In the genomic region with DNA sequence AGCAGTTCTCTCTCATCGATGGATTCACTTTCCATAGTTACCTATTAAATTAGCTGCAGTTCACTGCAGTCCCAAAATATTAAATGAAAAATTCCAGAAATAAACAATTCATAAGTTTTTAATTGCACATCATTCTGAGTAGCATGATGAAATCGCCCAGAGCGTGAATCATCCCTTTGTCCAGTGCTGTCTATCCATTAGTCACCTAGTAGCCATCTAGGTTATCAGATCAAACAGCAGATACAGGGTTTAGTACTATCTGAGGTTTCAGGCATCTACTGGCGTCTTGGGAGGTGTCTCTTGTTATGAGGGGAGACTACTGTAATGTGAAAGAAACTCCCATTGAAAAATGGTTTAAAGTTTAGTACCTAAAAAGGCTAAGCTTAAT, we compare ENCODE assay signal across 2 cellular contexts.
TF ChIP-seq lines count a peak whose summit lies in the region.

No MANE protein-coding gene starts in this region.

TF ChIP-seq in endothelial cell of umbilical vein, 7 proteins besides CTCF, POLR2A, EP300 and RAD21 (continued from another document):
- no peak for TF ChIP-seq EZH2 (IDR thresholded peaks at IDR 0.05; ENCODE audit: borderline replicate concordance, low read depth, low read length, severe bottlenecking)

TF ChIP-seq in GM23338, 12 proteins besides CTCF, POLR2A, EP300 and RAD21 (continued from another document):
- TF ChIP-seq REST (IDR thresholded peaks at IDR 0.05; ENCODE audit: unreplicated experiment) (no peak), EZH2 (IDR thresholded peaks at IDR 0.05; ENCODE audit: low read depth, unreplicated experiment) (no peak), ZNF114 (CRISPR knock-in tag; IDR thresholded peaks at IDR 0.05) (no peak), ETS1 (IDR thresholded peaks at IDR 0.05) (no peak), EZH2phosphoT487 (IDR thresholded peaks at IDR 0.05; ENCODE audit: unreplicated experiment) (no peak), JUNB (IDR thresholded peaks at IDR 0.05; ENCODE audit: unreplicated experiment) (no peak), POLR2AphosphoS5 (IDR thresholded peaks at IDR 0.05; ENCODE audit: low read depth) (no peak), ZNF331 (CRISPR knock-in tag; IDR thresholded peaks at IDR 0.05; ENCODE audit: low read depth) (no peak), CREB1 (CRISPR knock-in tag; IDR thresholded peaks at IDR 0.05; ENCODE audit: low read depth) (no peak)
- TF ChIP-seq, protein P1, sequence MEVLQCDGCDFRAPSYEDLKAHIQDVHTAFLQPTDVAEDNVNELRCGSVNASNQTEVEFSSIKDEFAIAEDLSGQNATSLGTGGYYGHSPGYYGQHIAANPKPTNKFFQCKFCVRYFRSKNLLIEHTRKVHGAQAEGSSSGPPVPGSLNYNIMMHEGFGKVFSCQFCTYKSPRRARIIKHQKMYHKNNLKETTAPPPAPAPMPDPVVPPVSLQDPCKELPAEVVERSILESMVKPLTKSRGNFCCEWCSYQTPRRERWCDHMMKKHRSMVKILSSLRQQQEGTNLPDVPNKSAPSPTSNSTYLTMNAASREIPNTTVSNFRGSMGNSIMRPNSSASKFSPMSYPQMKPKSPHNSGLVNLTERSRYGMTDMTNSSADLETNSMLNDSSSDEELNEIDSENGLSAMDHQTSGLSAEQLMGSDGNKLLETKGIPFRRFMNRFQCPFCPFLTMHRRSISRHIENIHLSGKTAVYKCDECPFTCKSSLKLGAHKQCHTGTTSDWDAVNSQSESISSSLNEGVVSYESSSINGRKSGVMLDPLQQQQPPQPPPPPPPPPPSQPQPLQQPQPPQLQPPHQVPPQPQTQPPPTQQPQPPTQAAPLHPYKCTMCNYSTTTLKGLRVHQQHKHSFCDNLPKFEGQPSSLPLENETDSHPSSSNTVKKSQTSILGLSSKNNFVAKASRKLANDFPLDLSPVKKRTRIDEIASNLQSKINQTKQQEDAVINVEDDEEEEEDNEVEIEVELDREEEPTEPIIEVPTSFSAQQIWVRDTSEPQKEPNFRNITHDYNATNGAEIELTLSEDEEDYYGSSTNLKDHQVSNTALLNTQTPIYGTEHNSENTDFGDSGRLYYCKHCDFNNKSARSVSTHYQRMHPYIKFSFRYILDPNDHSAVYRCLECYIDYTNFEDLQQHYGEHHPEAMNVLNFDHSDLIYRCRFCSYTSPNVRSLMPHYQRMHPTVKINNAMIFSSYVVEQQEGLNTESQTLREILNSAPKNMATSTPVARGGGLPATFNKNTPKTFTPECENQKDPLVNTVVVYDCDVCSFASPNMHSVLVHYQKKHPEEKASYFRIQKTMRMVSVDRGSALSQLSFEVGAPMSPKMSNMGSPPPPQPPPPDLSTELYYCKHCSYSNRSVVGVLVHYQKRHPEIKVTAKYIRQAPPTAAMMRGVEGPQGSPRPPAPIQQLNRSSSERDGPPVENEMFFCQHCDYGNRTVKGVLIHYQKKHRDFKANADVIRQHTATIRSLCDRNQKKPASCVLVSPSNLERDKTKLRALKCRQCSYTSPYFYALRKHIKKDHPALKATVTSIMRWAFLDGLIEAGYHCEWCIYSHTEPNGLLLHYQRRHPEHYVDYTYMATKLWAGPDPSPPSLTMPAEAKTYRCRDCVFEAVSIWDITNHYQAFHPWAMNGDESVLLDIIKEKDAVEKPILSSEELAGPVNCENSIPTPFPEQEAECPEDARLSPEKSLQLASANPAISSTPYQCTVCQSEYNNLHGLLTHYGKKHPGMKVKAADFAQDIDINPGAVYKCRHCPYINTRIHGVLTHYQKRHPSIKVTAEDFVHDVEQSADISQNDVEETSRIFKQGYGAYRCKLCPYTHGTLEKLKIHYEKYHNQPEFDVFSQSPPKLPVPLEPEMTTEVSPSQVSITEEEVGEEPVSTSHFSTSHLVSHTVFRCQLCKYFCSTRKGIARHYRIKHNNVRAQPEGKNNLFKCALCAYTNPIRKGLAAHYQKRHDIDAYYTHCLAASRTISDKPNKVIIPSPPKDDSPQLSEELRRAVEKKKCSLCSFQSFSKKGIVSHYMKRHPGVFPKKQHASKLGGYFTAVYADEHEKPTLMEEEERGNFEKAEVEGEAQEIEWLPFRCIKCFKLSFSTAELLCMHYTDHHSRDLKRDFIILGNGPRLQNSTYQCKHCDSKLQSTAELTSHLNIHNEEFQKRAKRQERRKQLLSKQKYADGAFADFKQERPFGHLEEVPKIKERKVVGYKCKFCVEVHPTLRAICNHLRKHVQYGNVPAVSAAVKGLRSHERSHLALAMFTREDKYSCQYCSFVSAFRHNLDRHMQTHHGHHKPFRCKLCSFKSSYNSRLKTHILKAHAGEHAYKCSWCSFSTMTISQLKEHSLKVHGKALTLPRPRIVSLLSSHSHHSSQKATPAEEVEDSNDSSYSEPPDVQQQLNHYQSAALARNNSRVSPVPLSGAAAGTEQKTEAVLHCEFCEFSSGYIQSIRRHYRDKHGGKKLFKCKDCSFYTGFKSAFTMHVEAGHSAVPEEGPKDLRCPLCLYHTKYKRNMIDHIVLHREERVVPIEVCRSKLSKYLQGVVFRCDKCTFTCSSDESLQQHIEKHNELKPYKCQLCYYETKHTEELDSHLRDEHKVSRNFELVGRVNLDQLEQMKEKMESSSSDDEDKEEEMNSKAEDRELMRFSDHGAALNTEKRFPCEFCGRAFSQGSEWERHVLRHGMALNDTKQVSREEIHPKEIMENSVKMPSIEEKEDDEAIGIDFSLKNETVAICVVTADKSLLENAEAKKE (CRISPR knock-in tag; IDR thresholded peaks at IDR 0.05), result no peak
